ENCODE assay signal across 1 cellular context in genomic region chr2:20065885-20066602, GRCh38.
TF ChIP-seq lines count a peak whose summit lies in the region.

No MANE protein-coding gene starts in this region.

TF ChIP-seq in SK-N-SH, 30 proteins besides CTCF, POLR2A, EP300 and RAD21 (continued from another document):
- 0 out of 2 replicates have a peak, but pooled peaks have one; percentile 44 for TF ChIP-seq ZBTB33 (IDR thresholded peaks at IDR 0.05; ENCODE audit: borderline replicate concordance, low read depth)
- no peak for TF ChIP-seq FOXM1 (IDR thresholded peaks at IDR 0.05; ENCODE audit: low read depth)
- TF ChIP-seq NRF1 (IDR thresholded peaks at IDR 0.05; ENCODE audit: low read depth, low read length), result no peak
- TF ChIP-seq SIN3A (IDR thresholded peaks at IDR 0.05; ENCODE audit: borderline replicate concordance, low read depth, low read length), result peak; percentile 55; the same call in 1 of the 2 replicates
- no peak for TF ChIP-seq GABPA (IDR thresholded peaks at IDR 0.05; ENCODE audit: low read depth)
- TF ChIP-seq JUND (IDR thresholded peaks at IDR 0.05), result peak; percentile 84
- TF ChIP-seq GATA2 (CRISPR knock-in tag; IDR thresholded peaks at IDR 0.05), result no peak; the same call in 1 of the 2 replicates
- TF ChIP-seq SMC3 (IDR thresholded peaks at IDR 0.05; ENCODE audit: low read depth, low read length), result no peak
- TF ChIP-seq NFIC (IDR thresholded peaks at IDR 0.05; ENCODE audit: borderline replicate concordance), result peak; percentile 100
- TF ChIP-seq PBX3 (IDR thresholded peaks at IDR 0.05), result peak; percentile 81
- TF ChIP-seq, protein P1, sequence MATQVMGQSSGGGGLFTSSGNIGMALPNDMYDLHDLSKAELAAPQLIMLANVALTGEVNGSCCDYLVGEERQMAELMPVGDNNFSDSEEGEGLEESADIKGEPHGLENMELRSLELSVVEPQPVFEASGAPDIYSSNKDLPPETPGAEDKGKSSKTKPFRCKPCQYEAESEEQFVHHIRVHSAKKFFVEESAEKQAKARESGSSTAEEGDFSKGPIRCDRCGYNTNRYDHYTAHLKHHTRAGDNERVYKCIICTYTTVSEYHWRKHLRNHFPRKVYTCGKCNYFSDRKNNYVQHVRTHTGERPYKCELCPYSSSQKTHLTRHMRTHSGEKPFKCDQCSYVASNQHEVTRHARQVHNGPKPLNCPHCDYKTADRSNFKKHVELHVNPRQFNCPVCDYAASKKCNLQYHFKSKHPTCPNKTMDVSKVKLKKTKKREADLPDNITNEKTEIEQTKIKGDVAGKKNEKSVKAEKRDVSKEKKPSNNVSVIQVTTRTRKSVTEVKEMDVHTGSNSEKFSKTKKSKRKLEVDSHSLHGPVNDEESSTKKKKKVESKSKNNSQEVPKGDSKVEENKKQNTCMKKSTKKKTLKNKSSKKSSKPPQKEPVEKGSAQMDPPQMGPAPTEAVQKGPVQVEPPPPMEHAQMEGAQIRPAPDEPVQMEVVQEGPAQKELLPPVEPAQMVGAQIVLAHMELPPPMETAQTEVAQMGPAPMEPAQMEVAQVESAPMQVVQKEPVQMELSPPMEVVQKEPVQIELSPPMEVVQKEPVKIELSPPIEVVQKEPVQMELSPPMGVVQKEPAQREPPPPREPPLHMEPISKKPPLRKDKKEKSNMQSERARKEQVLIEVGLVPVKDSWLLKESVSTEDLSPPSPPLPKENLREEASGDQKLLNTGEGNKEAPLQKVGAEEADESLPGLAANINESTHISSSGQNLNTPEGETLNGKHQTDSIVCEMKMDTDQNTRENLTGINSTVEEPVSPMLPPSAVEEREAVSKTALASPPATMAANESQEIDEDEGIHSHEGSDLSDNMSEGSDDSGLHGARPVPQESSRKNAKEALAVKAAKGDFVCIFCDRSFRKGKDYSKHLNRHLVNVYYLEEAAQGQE (IDR thresholded peaks at IDR 0.05; ENCODE audit: low read depth, low read length), result no peak
- no peak for TF ChIP-seq MEF2A (IDR thresholded peaks at IDR 0.05; ENCODE audit: borderline replicate concordance, low read depth)
- peak; percentile 56; the same call in 1 of the 2 replicates for TF ChIP-seq RCOR1 (IDR thresholded peaks at IDR 0.05; ENCODE audit: low read length)
- peak; percentile 57 for TF ChIP-seq CHD2 (IDR thresholded peaks at IDR 0.05; ENCODE audit: low read length, partially characterized antibody)
- TF ChIP-seq ELF1 (IDR thresholded peaks at IDR 0.05), result no peak
